26 cellular contexts compared by ENCODE assay signal in the genomic region with DNA sequence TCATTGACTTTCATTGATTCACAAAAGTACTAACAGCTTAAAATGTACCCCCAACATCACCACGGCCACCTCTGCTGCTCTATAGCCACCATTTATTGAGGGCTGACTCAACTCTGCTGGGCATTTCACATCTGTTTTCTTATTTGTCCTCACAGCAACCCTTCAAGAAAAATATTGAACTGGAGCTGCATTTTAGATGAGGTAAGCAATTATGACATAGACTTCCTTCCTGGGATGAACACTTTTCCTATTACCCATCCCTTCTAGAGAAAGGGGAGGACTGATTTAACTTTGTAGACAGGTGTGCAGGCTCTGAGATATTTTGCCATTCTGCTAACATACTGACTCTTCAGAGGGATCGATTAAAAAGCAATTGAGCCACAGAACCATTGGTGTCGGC.
A peak's percentile ranks its signal among the peaks of the same experiment; 100 is the strongest.
DNase-seq lines count a peak whose midpoint lies in the region; ATAC-seq, FAIRE-seq and TF ChIP-seq lines count a peak whose summit lies in the region.
"Had no signal": no experiment of that assay in that cellular context is flagged by ENCODE, and none has a peak within 500 bp of the region (broad histone marks: within the 10 kb centered on the region; RNA-seq: fewer than 3 reads in every experiment).

No MANE protein-coding gene starts in this region.

- H3K27me3 Mint-ChIP-seq in glutamatergic neuron (ENCODE audit: unreplicated experiment), result no peaks in the 10 kb centered on the region
- H3K27me3 Mint-ChIP-seq: CD4-positive, alpha-beta memory T cell; CD4-positive, CD25-positive, alpha-beta regulatory T cell; CD8-positive, alpha-beta memory T cell had no signal

- POLR2A ChIA-PET in HepG2 (lab: Yijun Ruan, JAX), result no interaction called here

- ATAC-seq in HepG2 (no peak), right lobe of liver (no peak), HG03439 (IDR thresholded peaks at IDR 0.05; ENCODE audit: unreplicated experiment) (no peak)
- ATAC-seq: GM12878 had no signal

- CTCF ChIA-PET in HepG2 (lab: Yijun Ruan, JAX; ENCODE audit: low intra/inter-chr PET ratio, low total read pairs), result no interaction called here

- peak overlapping the region; percentile 18 for H3K4me3 Mint-ChIP-seq in glutamatergic neuron (ENCODE audit: unreplicated experiment)
- H3K4me3 Mint-ChIP-seq: CD14-positive monocyte; CD4-positive, alpha-beta memory T cell; CD4-positive, CD25-positive, alpha-beta regulatory T cell; CD8-positive, alpha-beta memory T cell had no signal

- BruUV-seq in HepG2 (replicated peaks; lab: Mats Ljungman, UMichigan), result no TSS peak

- in situ Hi-C loops in HepG2 (cut with HindIII; ENCODE audit: extremely low pct_ligation_motif_present, low pct_unique_long_range_greater_than_20kb), result no loop called here
- in situ Hi-C loops in transverse colon (cut with MboI; ENCODE audit: low pct_ligation_motif_present in 1 of 4, low pct_unique_long_range_greater_than_20kb in 1 of 4, low sequenced_read_pairs in 3 of 4), result loop anchor here in 1 of 4 donors (25.0 kb wide), 2 partner anchors 336 to 511 kb away; no protein-coding TSS in a partner anchor

- H3K4me1 Mint-ChIP-seq in glutamatergic neuron (ENCODE audit: low read depth, unreplicated experiment), result peaks cover 21% of the 10 kb centered on the region
- H3K4me1 Mint-ChIP-seq: CD14-positive monocyte; CD4-positive, alpha-beta memory T cell; CD4-positive, CD25-positive, alpha-beta regulatory T cell; CD8-positive, alpha-beta memory T cell had no signal

- H3K27ac ChIP-seq in HepG2 (ENCODE audit: extremely low read length, insufficient read depth, low read length) (no peak overlapping the region), right lobe of liver (no peak overlapping the region), transverse colon (no peak overlapping the region)
- H3K27ac ChIP-seq: 22Rv1, BLaER1 had no signal

- DNase-seq in HepG2 (ENCODE audit: low spot score) (no peak), right lobe of liver (no peak), NCI-H146 (lab: John Stamatoyannopoulos, UW) (peak; percentile 17), glutamatergic neuron (no peak), transverse colon (no peak)
- DNase-seq: ACHN; BE2C; C1 segment of cervical spinal cord; CD4-positive, alpha-beta memory T cell; CD4-positive, CD25-positive, alpha-beta regulatory T cell; CD8-positive, alpha-beta memory T cell; COR-L47; DMS 273 treated with DMSO at 0.1 percent for 48 hours; DMS153; DMS53; DMS79; DND-41; EL; GDM1 had no signal

- TF ChIP-seq EP300 in HepG2 (IDR thresholded peaks at IDR 0.05; ENCODE audit: low read depth in 2 of 2, low read length in 2 of 2), result no peak
- TF ChIP-seq EP300 in HepG2 (CRISPR knock-in tag; IDR thresholded peaks at IDR 0.05; ENCODE audit: borderline replicate concordance), result no peak
- no peak for TF ChIP-seq EP300 in transverse colon (IDR thresholded peaks at IDR 0.05; ENCODE audit: low read depth)

- no peaks in the 10 kb centered on the region for H3K36me3 Mint-ChIP-seq in glutamatergic neuron (ENCODE audit: unreplicated experiment)
- H3K36me3 Mint-ChIP-seq: CD14-positive monocyte; CD4-positive, alpha-beta memory T cell; CD4-positive, CD25-positive, alpha-beta regulatory T cell; CD8-positive, alpha-beta memory T cell had no signal

- H3K27ac Mint-ChIP-seq in glutamatergic neuron (ENCODE audit: unreplicated experiment), result no peak overlapping the region
- H3K27ac Mint-ChIP-seq: CD14-positive monocyte; CD4-positive, alpha-beta memory T cell; CD4-positive, CD25-positive, alpha-beta regulatory T cell; CD8-positive, alpha-beta memory T cell had no signal

- no peak for FAIRE-seq in HepG2 (lab: Jason Lieb, UNC)
- FAIRE-seq: GM12878, GM12892, GM18507 had no signal

- no peak for TF ChIP-seq RAD21 in HepG2 (CRISPR knock-in tag; IDR thresholded peaks at IDR 0.05)

- WGBS in HepG2 (ENCODE audit: low lambda C conversion rate), result 1% methylated on average over 3 of the region's 3 CpGs
- WGBS in right lobe of liver (ENCODE audit: insufficient coverage, low coverage, low lambda C conversion rate, missing lambda C conversion rate), result 51% methylated on average over 3 of the region's 3 CpGs
- 81 to 89% methylated on average over 3 of the region's 3 CpGs for WGBS in transverse colon (ENCODE audit: low coverage in 1 of 2), 2 donors

- TF ChIP-seq CTCF in HepG2 (CRISPR knock-in tag; IDR thresholded peaks at IDR 0.05) (no peak), right lobe of liver (IDR thresholded peaks at IDR 0.05) (no peak), glutamatergic neuron (IDR thresholded peaks at IDR 0.05; ENCODE audit: partially characterized antibody, unreplicated experiment) (no peak), transverse colon (IDR thresholded peaks at IDR 0.05) (no peak)

- H3K4me2 ChIP-seq in HepG2 (ENCODE audit: low read depth, low read length), result no peak overlapping the region
- H3K4me2 ChIP-seq: BLaER1 had no signal

- H3K36me3 ChIP-seq in HepG2 (replicated peaks in 1 of 2; ENCODE audit: control insufficient read depth in 1 of 2, insufficient read depth in 2 of 2, low read length in 2 of 2) (no peaks in the 10 kb centered on the region), right lobe of liver (no peaks in the 10 kb centered on the region), transverse colon (no peaks in the 10 kb centered on the region)
- H3K36me3 ChIP-seq: BE2C, BLaER1 had no signal

- TF ChIP-seq POLR2A in HepG2 (IDR thresholded peaks at IDR 0.05; ENCODE audit: insufficient read depth in 1 of 2, low read depth in 2 of 2, low read length in 2 of 2), result no peak
- no peak for TF ChIP-seq POLR2A in right lobe of liver (IDR thresholded peaks at IDR 0.05)
- no peak for TF ChIP-seq POLR2A in transverse colon (IDR thresholded peaks at IDR 0.05)

- H2AFZ ChIP-seq in HepG2 (ENCODE audit: low read length), result no peak overlapping the region

- H3K27me3 ChIP-seq in HepG2 (ENCODE audit: control insufficient read depth in 1 of 2, insufficient read depth in 2 of 2, low read length in 2 of 2) (no peaks in the 10 kb centered on the region), right lobe of liver (no peaks in the 10 kb centered on the region), transverse colon (no peaks in the 10 kb centered on the region)
- H3K27me3 ChIP-seq: BE2C, BLaER1 had no signal

- intact Hi-C loops in HepG2 (cut with micrococcal nuclease; ENCODE audit: unreplicated experiment) (no loop called here), right lobe of liver (cut with DNase I) (no loop called here), transverse colon (cut with DNase I; ENCODE audit: low total_unique reads) (no loop called here)

- H3K9me3 ChIP-seq in HepG2 (ENCODE audit: low read length) (no peaks in the 10 kb centered on the region), right lobe of liver (no peaks in the 10 kb centered on the region), transverse colon (no peaks in the 10 kb centered on the region)
- H3K9me3 ChIP-seq: BE2C, BLaER1 had no signal

- H3K9ac ChIP-seq in HepG2 (ENCODE audit: insufficient read depth, low read depth, low read length), result no peak overlapping the region
- H3K9ac ChIP-seq: BLaER1 had no signal

- peaks cover 1% of the 10 kb centered on the region for H3K9me3 Mint-ChIP-seq in glutamatergic neuron (ENCODE audit: unreplicated experiment)
- H3K9me3 Mint-ChIP-seq: CD14-positive monocyte had no signal

- H3K4me3 ChIP-seq in HepG2 (replicated peaks in 1 of 3; ENCODE audit: insufficient read depth in 1 of 3, low read depth in 2 of 3, low read length in 3 of 3), result no peak overlapping the region
- H3K4me3 ChIP-seq in right lobe of liver, result no peak overlapping the region
- no peak overlapping the region for H3K4me3 ChIP-seq in transverse colon
- H3K4me3 ChIP-seq: BLaER1, GM12878 had no signal

- H3K4me1 ChIP-seq in HepG2 (ENCODE audit: insufficient read depth, low read length) (no peaks in the 10 kb centered on the region), right lobe of liver (no peaks in the 10 kb centered on the region), transverse colon (no peaks in the 10 kb centered on the region)
- H3K4me1 ChIP-seq: BE2C, BLaER1 had no signal

- no peaks in the 10 kb centered on the region for H4K20me1 ChIP-seq in HepG2 (ENCODE audit: insufficient read depth, low read length)
- H4K20me1 ChIP-seq: BLaER1 had no signal

- no peaks in the 10 kb centered on the region for H3K79me2 ChIP-seq in HepG2 (ENCODE audit: insufficient read depth, low read length)

TF ChIP-seq in HepG2, 621 proteins besides CTCF, POLR2A, EP300 and RAD21:
- TF ChIP-seq TOE1 (CRISPR knock-in tag; IDR thresholded peaks at IDR 0.05), result no peak
- TF ChIP-seq PRMT3 (CRISPR knock-in tag; IDR thresholded peaks at IDR 0.05; ENCODE audit: borderline replicate concordance, low read depth), result no peak
- TF ChIP-seq FIP1L1 (IDR thresholded peaks at IDR 0.05; ENCODE audit: borderline replicate concordance, insufficient read depth, low read depth, low read length), result no peak
- peak; percentile 64 to 79 for TF ChIP-seq MAFK (conservative IDR thresholded peaks at IDR 0.05 in 1 of 2, IDR thresholded peaks at IDR 0.05 in 1 of 2; ENCODE audit: low read length in 2 of 2)
- TF ChIP-seq ZNF225 (CRISPR knock-in tag; IDR thresholded peaks at IDR 0.05), result no peak
- no peak for TF ChIP-seq ZNF607 (CRISPR knock-in tag; IDR thresholded peaks at IDR 0.05; ENCODE audit: borderline replicate concordance)
- TF ChIP-seq SCMH1 (CRISPR knock-in tag; IDR thresholded peaks at IDR 0.05; ENCODE audit: borderline replicate concordance), result no peak
- TF ChIP-seq, protein P1, sequence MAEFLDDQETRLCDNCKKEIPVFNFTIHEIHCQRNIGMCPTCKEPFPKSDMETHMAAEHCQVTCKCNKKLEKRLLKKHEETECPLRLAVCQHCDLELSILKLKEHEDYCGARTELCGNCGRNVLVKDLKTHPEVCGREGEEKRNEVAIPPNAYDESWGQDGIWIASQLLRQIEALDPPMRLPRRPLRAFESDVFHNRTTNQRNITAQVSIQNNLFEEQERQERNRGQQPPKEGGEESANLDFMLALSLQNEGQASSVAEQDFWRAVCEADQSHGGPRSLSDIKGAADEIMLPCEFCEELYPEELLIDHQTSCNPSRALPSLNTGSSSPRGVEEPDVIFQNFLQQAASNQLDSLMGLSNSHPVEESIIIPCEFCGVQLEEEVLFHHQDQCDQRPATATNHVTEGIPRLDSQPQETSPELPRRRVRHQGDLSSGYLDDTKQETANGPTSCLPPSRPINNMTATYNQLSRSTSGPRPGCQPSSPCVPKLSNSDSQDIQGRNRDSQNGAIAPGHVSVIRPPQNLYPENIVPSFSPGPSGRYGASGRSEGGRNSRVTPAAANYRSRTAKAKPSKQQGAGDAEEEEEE (CRISPR knock-in tag; IDR thresholded peaks at IDR 0.05; ENCODE audit: borderline replicate concordance), result no peak
- peak; percentile 56 for TF ChIP-seq MAFF (IDR thresholded peaks at IDR 0.05; ENCODE audit: low read depth, low read length)
- TF ChIP-seq, protein P2, sequence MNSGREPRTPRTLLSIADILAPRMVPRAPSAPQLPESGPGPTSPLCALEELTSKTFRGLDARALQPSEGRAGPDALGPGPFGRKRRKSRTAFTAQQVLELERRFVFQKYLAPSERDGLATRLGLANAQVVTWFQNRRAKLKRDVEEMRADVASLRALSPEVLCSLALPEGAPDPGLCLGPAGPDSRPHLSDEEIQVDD (CRISPR knock-in tag; IDR thresholded peaks at IDR 0.05; ENCODE audit: borderline replicate concordance), result no peak
- no peak for TF ChIP-seq ZNF510 (CRISPR knock-in tag; IDR thresholded peaks at IDR 0.05; ENCODE audit: low read depth)
